Comparison of ENCODE assay signal across 8 cellular contexts in the genomic region with DNA sequence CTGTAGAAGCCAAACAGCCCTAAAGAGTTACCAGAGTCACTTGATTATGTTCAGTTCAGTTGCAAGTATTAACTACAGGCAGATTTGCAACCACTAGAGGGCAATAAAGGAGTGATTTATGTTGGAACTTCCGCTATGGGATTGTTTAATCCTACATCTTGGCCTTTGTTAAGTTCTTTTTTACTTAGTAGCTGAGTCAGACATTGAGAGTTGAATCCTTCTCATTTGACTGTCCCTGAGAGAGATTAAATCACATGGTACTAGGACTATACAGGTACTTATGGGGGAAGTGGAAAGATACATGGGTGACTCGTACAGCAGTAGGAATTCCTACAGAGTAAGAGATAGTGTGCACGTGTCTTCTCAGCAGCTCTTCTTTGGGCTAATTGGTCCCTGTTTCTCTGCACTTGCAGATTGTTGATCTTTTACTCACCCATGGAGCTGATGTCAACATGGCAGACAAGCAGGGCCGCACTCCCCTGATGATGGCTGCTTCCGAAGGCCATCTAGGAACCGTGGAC. TPM values are rescaled to one million over a fixed set of nuclear protein-coding genes. Genes with fewer than 3 reads are reported as not detected.
DNase-seq lines count a peak whose midpoint lies in the region; ATAC-seq, FAIRE-seq and TF ChIP-seq lines count a peak whose summit lies in the region.

No MANE protein-coding gene starts in this region.

- TF ChIP-seq POLR2A in H54 (IDR thresholded peaks at IDR 0.05; ENCODE audit: low read depth, low read length) = no peak
- no peak for TF ChIP-seq POLR2A in tibial nerve (IDR thresholded peaks at IDR 0.05)

- TF ChIP-seq EP300 in tibial nerve (IDR thresholded peaks at IDR 0.05) = no peak

- POLR2A ChIA-PET in CD4-positive, alpha-beta T cell (lab: Charles Lee) = interaction anchor here (0.8 kb wide), 1 partner anchor 438 kb away, joined by 3 read pairs; no protein-coding TSS in a partner anchor

- peaks cover 5% of the 10 kb centered on the region for H3K4me1 Mint-ChIP-seq in CD4-positive, alpha-beta T cell (ENCODE audit: low read depth)
- peaks cover 31% of the 10 kb centered on the region for H3K4me1 Mint-ChIP-seq in brain

- no peak overlapping the region for H3K4me3 ChIP-seq in kidney (ENCODE audit: low read length in 2 of 2)
- no peak overlapping the region for H3K4me3 ChIP-seq in tibial nerve

- TF ChIP-seq CTCF in CD4-positive, alpha-beta T cell (IDR thresholded peaks at IDR 0.05) = peak; percentile 79
- TF ChIP-seq CTCF in brain (conservative IDR thresholded peaks at IDR 0.05) (peak; percentile 50 to 74), kidney (IDR thresholded peaks at IDR 0.05; ENCODE audit: borderline replicate concordance, extremely low read depth, insufficient read depth) (peak; percentile 57), tibial nerve (IDR thresholded peaks at IDR 0.05) (peak; percentile 58 to 69 (median 63))

- WGBS in tibial nerve, 2 donors = 78 to 84% methylated on average over 6 of the region's 6 CpGs

- H3K9me3 ChIP-seq in CD4-positive, alpha-beta T cell (ENCODE audit: control insufficient read depth, low read length) = no peaks in the 10 kb centered on the region
- H3K9me3 ChIP-seq in kidney (ENCODE audit: control insufficient read depth in 1 of 2, low read length in 2 of 2) = no peaks in the 10 kb centered on the region
- no peaks in the 10 kb centered on the region for H3K9me3 ChIP-seq in tibial nerve

- FAIRE-seq in H54 (lab: Jason Lieb, UNC) (peak; percentile 91), kidney (lab: Jason Lieb, UNC) (no peak)

- intact Hi-C loops in CD4-positive, alpha-beta T cell (cut with DNase I, micrococcal nuclease) = loop anchor here (1.0 to 10.0 kb wide), 5 partner anchors 702 to 981 kb away; a partner anchor contains a TSS
- intact Hi-C loops in kidney (cut with DNase I) = loop anchor here (10.0 kb wide), 1 partner anchor 321 kb away; no protein-coding TSS in a partner anchor

- no peaks in the 10 kb centered on the region for H3K9me3 Mint-ChIP-seq in CD4-positive, alpha-beta T cell
- no peaks in the 10 kb centered on the region for H3K9me3 Mint-ChIP-seq in brain

- H3K27ac ChIP-seq in CD4-positive, alpha-beta T cell (ENCODE audit: low read depth, low read length) = no peak overlapping the region
- H3K27ac ChIP-seq in kidney (ENCODE audit: low read depth in 2 of 2, low read length in 2 of 2) (no peak overlapping the region), tibial nerve (no peak overlapping the region)

- H3K27me3 ChIP-seq in CD4-positive, alpha-beta T cell (ENCODE audit: control insufficient read depth, insufficient read depth, low read length) = no peaks in the 10 kb centered on the region
- H3K27me3 ChIP-seq in tibial nerve = no peaks in the 10 kb centered on the region

- ATAC-seq in CD4-positive, alpha-beta T cell (ENCODE audit: poor library complexity) = peak; percentile 34
- no peak for ATAC-seq in HG02763 (IDR thresholded peaks at IDR 0.05; ENCODE audit: unreplicated experiment)
- ATAC-seq in GM21423 (IDR thresholded peaks at IDR 0.05; ENCODE audit: unreplicated experiment) = no peak

- CTCF ChIA-PET in CD4-positive, alpha-beta T cell (lab: Charles Lee) = interaction anchor here (1.1 to 2.5 kb wide), 4 partner anchors 20 to 733 kb away, joined by 3 to 15 read pairs (median 8); no protein-coding TSS in a partner anchor

- H3K36me3 ChIP-seq in kidney (ENCODE audit: control insufficient read depth in 1 of 2, insufficient read depth in 2 of 2, low read length in 2 of 2) (peaks cover 0 to 9% of the 10 kb centered on the region in 2 donors), tibial nerve (peaks cover 0 to 12% (median 0%) of the 10 kb centered on the region in 3 donors)

- no peaks in the 10 kb centered on the region for H3K27me3 Mint-ChIP-seq in CD4-positive, alpha-beta T cell
- no peaks in the 10 kb centered on the region for H3K27me3 Mint-ChIP-seq in brain

- no peak overlapping the region for H3K27ac Mint-ChIP-seq in CD4-positive, alpha-beta T cell
- H3K27ac Mint-ChIP-seq in brain = peak overlapping the region in 2 of 5 experiments; percentile 24 to 33

- H3K4me3 Mint-ChIP-seq in CD4-positive, alpha-beta T cell = no peak overlapping the region
- H3K4me3 Mint-ChIP-seq in brain = no peak overlapping the region

- H3K4me1 ChIP-seq in kidney (ENCODE audit: control insufficient read depth in 1 of 2, insufficient read depth in 1 of 2, low read depth in 1 of 2, low read length in 2 of 2) (no peaks in the 10 kb centered on the region), tibial nerve (peaks cover 0 to 4% (median 1%) of the 10 kb centered on the region in 4 donors)

- peaks cover 6% of the 10 kb centered on the region for H3K36me3 Mint-ChIP-seq in CD4-positive, alpha-beta T cell (ENCODE audit: low read depth)
- peaks cover 61% of the 10 kb centered on the region for H3K36me3 Mint-ChIP-seq in brain

- no peak for DNase-seq in CD4-positive, alpha-beta T cell
- DNase-seq in H54 (ENCODE audit: insufficient read length, low spot score) = peak; percentile 34
- DNase-seq in NCI-H524 (lab: John Stamatoyannopoulos, UW) = peak; percentile 46 to 71
- DNase-seq in kidney = no peak
- DNase-seq in tibial nerve (ENCODE audit: low spot score in 2 of 2) = peak in 1 of 2 donors; percentile 42

- no peak overlapping the region for H3K9ac ChIP-seq in kidney (ENCODE audit: low read length in 2 of 2)

RNA-seq across cellular contexts. Expression of a gene that starts 40.3 kb away (rescaled TPM):
- 10 to 100 TPM; 17.4 to 18.1 TPM for total RNA-seq in CD4-positive, alpha-beta T cell
- polyA plus RNA-seq in brain (ENCODE audit: insufficient read depth, low read depth, low replicate concordance) = 46.1 TPM
- total RNA-seq in kidney = 51.1 TPM
- 38.4 TPM for polyA plus RNA-seq in kidney (ENCODE audit: insufficient read depth, low read depth, low replicate concordance)
- 10 to 100 TPM; 21.4 to 52.5 (median 35.0) TPM for total RNA-seq in tibial nerve

Comparison
In these comparisons a context has a peak if more than half of its experiments do, and no peak if none do; other contexts are left out.
1. DNase-seq: peak in H54 (single experiment) and NCI-H524 (2 of 2); none in CD4-positive, alpha-beta T cell (0 of 10) and kidney (single experiment).
2. Peak in every context shown above with its lines, with median percentiles within 50 percentile points of each other: CTCF ChIP-seq.